ENCODE assay signal across 8 cellular contexts in genomic region chr1:154404511-154404931, GRCh38. TPM values are rescaled to one million over a fixed set of nuclear protein-coding genes. Genes with fewer than 3 reads are reported as not detected.
DNase-seq lines count a peak whose midpoint lies in the region; ATAC-seq, FAIRE-seq and TF ChIP-seq lines count a peak whose summit lies in the region.

No MANE protein-coding gene starts in this region.

- H3K4me3 ChIP-seq in NB4 (ENCODE audit: low read depth, low read length) (peak overlapping the region; percentile 45), duodenal mucosa (ENCODE audit: low read depth in 1 of 2, low read length in 2 of 2) (peak overlapping the region; percentile 82 to 89), parathyroid adenoma (ENCODE audit: low read depth, low read length) (peak overlapping the region; percentile 48)

- ATAC-seq in GM19328 (IDR thresholded peaks at IDR 0.05; ENCODE audit: unreplicated experiment): no peak
- no peak for ATAC-seq in esophagus mucosa

- H2AFZ ChIP-seq in parathyroid adenoma: peak overlapping the region; percentile 76

- H3K9ac ChIP-seq in duodenal mucosa (ENCODE audit: low read depth in 1 of 2, low read length in 2 of 2) (peak overlapping the region; percentile 40 to 92), parathyroid adenoma (no peak overlapping the region)

- H3K79me2 ChIP-seq in parathyroid adenoma: no peaks in the 10 kb centered on the region

- FAIRE-seq in GM12892 (lab: Jason Lieb, UNC): peak; percentile 80

- DNase-seq in GM12892 (ENCODE audit: insufficient read length) (no peak), NB4 (ENCODE audit: low read depth) (peak; percentile 70), islet precursor cell (no peak), ureter (ENCODE audit: low spot score) (no peak)

- H3K9me3 ChIP-seq in duodenal mucosa (ENCODE audit: control insufficient read depth in 1 of 2, low read length in 2 of 2) (no peaks in the 10 kb centered on the region), parathyroid adenoma (ENCODE audit: control insufficient read depth, low read length) (no peaks in the 10 kb centered on the region)

- TF ChIP-seq CTCF in NB4 (IDR thresholded peaks at IDR 0.05; ENCODE audit: low read depth, low read length) (no peak), parathyroid adenoma (IDR thresholded peaks at IDR 0.05) (no peak)

- H3K27me3 ChIP-seq in duodenal mucosa (ENCODE audit: control insufficient read depth in 1 of 2, insufficient read depth in 2 of 2, low read length in 2 of 2) (no peaks in the 10 kb centered on the region), parathyroid adenoma (ENCODE audit: control insufficient read depth, insufficient read depth, low read length) (no peaks in the 10 kb centered on the region)

- H3K4me1 ChIP-seq in duodenal mucosa (ENCODE audit: control insufficient read depth in 1 of 2, insufficient read depth in 2 of 2, low read length in 2 of 2): peaks cover 44 to 60% of the 10 kb centered on the region in 2 donors
- H3K4me1 ChIP-seq in parathyroid adenoma: no peaks in the 10 kb centered on the region

- H3K4me2 ChIP-seq in parathyroid adenoma (ENCODE audit: low read length): peak overlapping the region; percentile 81

- peak overlapping the region; percentile 90 for H3K27ac ChIP-seq in duodenal mucosa (ENCODE audit: low read depth, low read length)
- peak overlapping the region; percentile 47 for H3K27ac ChIP-seq in parathyroid adenoma

- TF ChIP-seq POLR2A in GM12892 (IDR thresholded peaks at IDR 0.05; ENCODE audit: low read depth, low read length) (no peak), NB4 (IDR thresholded peaks at IDR 0.05; ENCODE audit: extremely low read depth, insufficient read length) (no peak)

- H3K36me3 ChIP-seq in duodenal mucosa (ENCODE audit: control insufficient read depth in 1 of 2, insufficient read depth in 2 of 2, low read length in 2 of 2) (no peaks in the 10 kb centered on the region), parathyroid adenoma (ENCODE audit: control insufficient read depth, insufficient read depth, low read length) (no peaks in the 10 kb centered on the region)

RNA-seq across cellular contexts. Expression of gene IL6R, which starts 0.6 kb away (rescaled TPM):
- polyA plus RNA-seq in GM12892 (2012; ENCODE audit: missing spikeins): 7.4 TPM
- total RNA-seq in ureter (12.5 TPM), esophagus mucosa (6.1 TPM)
